ENCODE assay signal across 19 cellular contexts in genomic region chr15:58985443-58985842, GRCh38. TPM values are rescaled to one million over a fixed set of nuclear protein-coding genes. Genes with fewer than 3 reads are reported as not detected.
DNase-seq lines count a peak whose midpoint lies in the region; FAIRE-seq and TF ChIP-seq lines count a peak whose summit lies in the region.
"Had no signal": no experiment of that assay in that cellular context is flagged by ENCODE, and none has a peak within 500 bp of the region (broad histone marks: within the 10 kb centered on the region; RNA-seq: fewer than 3 reads in every experiment).

No MANE protein-coding gene starts in this region.

- no peak overlapping the region for H3K27ac ChIP-seq in ovary
- no peak overlapping the region for H3K27ac ChIP-seq in kidney (ENCODE audit: low read depth in 2 of 2, low read length in 2 of 2)
- H3K27ac ChIP-seq: prostate gland, RWPE1 had no signal

- no peak overlapping the region for H3K9ac ChIP-seq in kidney (ENCODE audit: low read length in 2 of 2)
- H3K9ac ChIP-seq: BLaER1 treated with 17β-estradiol and CSF1 and Interleukin-3, amounts not matched to agents 10 nM and 100 nM had no signal

- TF ChIP-seq EP300 in ovary (IDR thresholded peaks at IDR 0.05), result no peak

- no peak for TF ChIP-seq POLR2A in ovary (IDR thresholded peaks at IDR 0.05)

- H3K4me3 ChIP-seq in fibroblast of the aortic adventitia (ENCODE audit: low read depth, low read length) (no peak overlapping the region), ovary (no peak overlapping the region), kidney (ENCODE audit: low read length in 2 of 2) (no peak overlapping the region)
- H3K4me3 ChIP-seq: BLaER1 treated with 17β-estradiol and CSF1 and Interleukin-3, amounts not matched to agents 10 nM and 100 nM; prostate gland had no signal

- FAIRE-seq in kidney (lab: Jason Lieb, UNC) (no peak), HTR-8/SVneo (lab: Jason Lieb, UNC) (no peak)
- FAIRE-seq: keratinocyte had no signal

- intact Hi-C loops in ovary (cut with DNase I), result loop anchor here in 1 of 4 donors (5.0 kb wide), 1 partner anchor 507 kb away; no protein-coding TSS in a partner anchor
- intact Hi-C loops in kidney (cut with DNase I), result no loop called here

- H3K9me3 ChIP-seq in ovary (no peaks in the 10 kb centered on the region), kidney (ENCODE audit: control insufficient read depth in 1 of 2, low read length in 2 of 2) (no peaks in the 10 kb centered on the region)
- H3K9me3 ChIP-seq: BLaER1 treated with 17β-estradiol and CSF1 and Interleukin-3, amounts not matched to agents 10 nM and 100 nM; prostate gland had no signal

- H3K4me1 ChIP-seq in ovary (ENCODE audit: insufficient read depth), result no peaks in the 10 kb centered on the region
- peaks cover 5 to 9% of the 10 kb centered on the region in 2 donors for H3K4me1 ChIP-seq in kidney (ENCODE audit: control insufficient read depth in 1 of 2, insufficient read depth in 1 of 2, low read depth in 1 of 2, low read length in 2 of 2)

- no peaks in the 10 kb centered on the region for H3K27me3 ChIP-seq in ovary
- H3K27me3 ChIP-seq: BLaER1 treated with 17β-estradiol and CSF1 and Interleukin-3, amounts not matched to agents 10 nM and 100 nM had no signal

- 19 to 25% (median 23%) methylated on average over 4 of the region's 4 CpGs for WGBS in ovary, 3 donors

- H3K36me3 ChIP-seq in ovary (no peaks in the 10 kb centered on the region), kidney (ENCODE audit: control insufficient read depth in 1 of 2, insufficient read depth in 2 of 2, low read length in 2 of 2) (no peaks in the 10 kb centered on the region)
- H3K36me3 ChIP-seq: prostate gland had no signal

- DNase-seq in EH (ENCODE audit: low read depth), result peak; percentile 56
- DNase-seq in NCI-H748 (lab: John Stamatoyannopoulos, UW; ENCODE audit: unreplicated experiment), result peak; percentile 18
- peak; percentile 73 for DNase-seq in fibroblast of the aortic adventitia (ENCODE audit: low read depth)
- DNase-seq in ovary, result peak in 3 of 5 donors; percentile 24 to 67 (median 24)
- no peak for DNase-seq in kidney
- DNase-seq in HTR-8/SVneo (ENCODE audit: insufficient read length, low spot score), result no peak
- DNase-seq in NOMO-1 treated with dmso at 0.1 percent for 144 hours (lab: John Stamatoyannopoulos, UW; ENCODE audit: unreplicated experiment), result no peak
- DNase-seq in pons (ENCODE audit: low spot score), result no peak
- DNase-seq: activated CD4-positive, alpha-beta T cell treated with anti-CD3 and anti-CD28 coated beads, Interleukin-2, amount 10 ng/mL, durations not matched to agents 24 days and 14 days; activated T-cell treated with anti-CD3 and anti-CD28 coated beads, Interleukin-2, amount 50 U/mL, for 48 hours; amniotic stem cell; cortex of kidney; DMS79; NCI-H1092 treated with DMSO at 0.1 percent for 48 hours; NCI-H510A treated with DMSO at 0.1 percent for 48 hours had no signal

- TF ChIP-seq CTCF in fibroblast of the aortic adventitia (IDR thresholded peaks at IDR 0.05; ENCODE audit: insufficient read depth, low read length) (no peak), ovary (IDR thresholded peaks at IDR 0.05) (no peak), kidney (IDR thresholded peaks at IDR 0.05; ENCODE audit: borderline replicate concordance, extremely low read depth, insufficient read depth) (no peak)

RNA-seq across cellular contexts. Expression of gene RNF111, which starts 2.0 kb away (rescaled TPM):
- total RNA-seq in fibroblast of the aortic adventitia (ENCODE audit: low replicate concordance) (22.8 and 40.5 TPM in 2 replicates), ovary (10 to 100 TPM; 12.8 to 47.5 (median 29.3) TPM), kidney (33.0 TPM)
- polyA plus RNA-seq in ovary (10 to 100 TPM; 10.1 to 33.0 TPM), kidney (ENCODE audit: insufficient read depth, low read depth, low replicate concordance) (8.7 TPM)

RNA-seq across cellular contexts. Expression of gene SLTM, which starts 52.0 kb away (rescaled TPM):
- total RNA-seq in fibroblast of the aortic adventitia (ENCODE audit: low replicate concordance) (68.5 and 147 TPM in 2 replicates), ovary (10 to 100 TPM; 59.3 to 76.1 (median 68.0) TPM), kidney (93.5 TPM)
- polyA plus RNA-seq in ovary (10 to 100 TPM; 48.6 to 54.0 TPM), kidney (ENCODE audit: insufficient read depth, low read depth, low replicate concordance) (30.5 TPM)

Comparison
In these comparisons a context has a peak if more than half of its experiments do, and no peak if none do; other contexts are left out.
1. DNase-seq: peak in EH (single experiment), NCI-H748 (single experiment), fibroblast of the aortic adventitia (single experiment) and ovary (3 of 5); none in kidney (single experiment), HTR-8/SVneo (single experiment), NOMO-1 treated with dmso at 0.1 percent for 144 hours (single experiment) and pons (single experiment).